Comparison of ENCODE assay signal across 2 cellular contexts in genomic region chrX:51803833-51804232, GRCh38.
TF ChIP-seq lines count a peak whose summit lies in the region.

No MANE protein-coding gene starts in this region.

TF ChIP-seq in H1, 55 proteins besides CTCF, POLR2A, EP300 and RAD21:
- TF ChIP-seq CHD7 (IDR thresholded peaks at IDR 0.05; ENCODE audit: insufficient replicate concordance, low read length) = no peak
- no peak for TF ChIP-seq SP1 (IDR thresholded peaks at IDR 0.05; ENCODE audit: low read depth, low read length)
- TF ChIP-seq TBP (IDR thresholded peaks at IDR 0.05; ENCODE audit: low read depth, low read length) = no peak
- no peak for TF ChIP-seq SUZ12 (IDR thresholded peaks at IDR 0.05; ENCODE audit: low read length)
- no peak for TF ChIP-seq KDM5A (IDR thresholded peaks at IDR 0.05; ENCODE audit: low read length)
- TF ChIP-seq GTF2F1 (IDR thresholded peaks at IDR 0.05; ENCODE audit: borderline replicate concordance, low read depth, low read length) = no peak
- no peak for TF ChIP-seq SIRT6 (IDR thresholded peaks at IDR 0.05; ENCODE audit: low read length)

TF ChIP-seq in neural cell, 6 proteins besides CTCF, POLR2A, EP300 and RAD21 (continued from another document):
- TF ChIP-seq REST (IDR thresholded peaks at IDR 0.05; ENCODE audit: borderline replicate concordance) (no peak), MXI1 (conservative IDR thresholded peaks at IDR 0.05; ENCODE audit: poor library complexity, severe bottlenecking) (no peak), POLR2AphosphoS5 (IDR thresholded peaks at IDR 0.05) (no peak), TAF1 (IDR thresholded peaks at IDR 0.05; ENCODE audit: low read depth) (no peak)
